Comparison of ENCODE assay signal across 10 cellular contexts in the genomic region with DNA sequence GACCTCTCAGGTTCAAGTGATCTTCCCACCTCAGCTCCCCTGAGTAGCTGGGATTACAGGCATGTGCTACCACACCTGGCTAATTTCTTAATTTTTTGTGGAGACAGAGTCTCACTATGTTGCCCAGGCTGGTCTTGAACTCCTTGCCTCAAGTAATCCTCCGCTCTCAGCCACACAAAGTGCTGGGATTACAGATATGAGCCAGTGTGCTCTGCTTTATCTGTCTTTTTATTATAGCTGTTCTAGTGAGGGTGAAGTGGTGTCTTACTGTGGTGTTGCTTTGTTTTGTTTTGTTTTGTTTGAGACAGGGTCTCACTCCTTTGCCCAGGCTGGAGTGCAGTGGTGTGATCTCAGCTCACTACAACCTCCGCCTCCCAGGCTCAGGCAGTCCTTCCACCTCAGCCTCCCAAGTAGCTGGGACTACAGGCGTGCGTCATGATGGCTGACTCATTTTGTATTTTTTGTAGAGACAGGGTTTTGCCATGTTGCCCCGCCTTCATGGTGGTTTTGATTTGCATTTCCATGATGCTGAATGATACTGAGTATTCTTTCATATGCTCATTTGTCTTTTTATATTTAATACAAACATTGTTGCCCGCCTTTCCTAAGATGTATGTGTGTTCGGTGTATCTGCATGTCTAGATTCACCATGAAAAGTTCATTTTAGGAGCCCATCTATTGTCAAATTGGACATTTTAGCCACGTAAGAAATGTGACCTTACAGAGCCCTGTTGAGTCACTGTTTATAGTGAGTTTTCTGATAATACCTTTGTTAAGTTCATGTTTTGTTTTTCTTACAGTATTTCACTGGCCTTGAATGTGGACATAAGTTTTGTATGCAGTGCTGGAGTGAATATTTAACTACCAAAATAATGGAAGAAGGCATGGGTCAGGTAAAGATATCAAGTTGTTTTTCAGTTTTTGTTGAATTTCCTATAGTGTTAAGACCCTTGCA.
DNase-seq lines count a peak whose midpoint lies in the region; FAIRE-seq and TF ChIP-seq lines count a peak whose summit lies in the region.
"Had no signal": no experiment of that assay in that cellular context is flagged by ENCODE, and none has a peak within 500 bp of the region (broad histone marks: within the 10 kb centered on the region; RNA-seq: fewer than 3 reads in every experiment).

No MANE protein-coding gene starts in this region.

- CTCF ChIA-PET in activated CD4-positive, alpha-beta memory T cell treated with anti-CD3 and anti-CD28 coated beads, Interleukin-2, amount 10 ng/mL, durations not matched to agents 7 days and 5 days (lab: Charles Lee) = no interaction called here

- H3K4me3 ChIP-seq in epithelial cell of esophagus (ENCODE audit: low read length) (no peak overlapping the region), hepatocyte (no peak overlapping the region)

- WGBS in hepatocyte (ENCODE audit: low lambda C conversion rate, missing lambda C conversion rate) = 91% methylated on average over 8 of the region's 8 CpGs

- H2AFZ ChIP-seq in hepatocyte = no peak overlapping the region

- peak; percentile 59 for DNase-seq in HS-27A (ENCODE audit: low read depth)
- DNase-seq in activated CD4-positive, alpha-beta memory T cell treated with anti-CD3 and anti-CD28 coated beads, Interleukin-2, amount 10 ng/mL, durations not matched to agents 7 days and 5 days = peak; percentile 53
- peak; percentile 83 for DNase-seq in epithelial cell of esophagus (ENCODE audit: low read depth)
- DNase-seq in stimulated activated CD4-positive, alpha-beta T cell treated with anti-CD3 and anti-CD28 coated beads, Interleukin-2, amount 100 ng/mL, for 48 hours = peak; percentile 14 to 17
- no peak for DNase-seq in hepatocyte (ENCODE audit: low spot score)
- DNase-seq in frontal cortex (ENCODE audit: low spot score in 2 of 2) = no peak
- no peak for DNase-seq in iPS-NIHi7 (ENCODE audit: extremely low spot score)
- no peak for DNase-seq in anterior cingulate cortex (lab: John Stamatoyannopoulos, UW)
- DNase-seq: H9, Right ventricle myocardium superior had no signal

- no peak for FAIRE-seq in frontal cortex (lab: Jason Lieb, UNC)

- no peak overlapping the region for H3K4me2 ChIP-seq in hepatocyte

- no peaks in the 10 kb centered on the region for H3K4me1 ChIP-seq in hepatocyte (ENCODE audit: insufficient read depth)

- no peaks in the 10 kb centered on the region for H3K9me2 ChIP-seq in hepatocyte (replicated peaks; ENCODE audit: insufficient read depth)

- no peaks in the 10 kb centered on the region for H3K27me3 Mint-ChIP-seq in activated CD4-positive, alpha-beta memory T cell treated with anti-CD3 and anti-CD28 coated beads, Interleukin-2, amount 10 ng/mL, durations not matched to agents 7 days and 5 days

- H3K79me2 ChIP-seq in hepatocyte = peaks cover 84% of the 10 kb centered on the region

- H3K4me3 Mint-ChIP-seq in activated CD4-positive, alpha-beta memory T cell treated with anti-CD3 and anti-CD28 coated beads, Interleukin-2, amount 10 ng/mL, durations not matched to agents 7 days and 5 days = no peak overlapping the region
- H3K4me3 Mint-ChIP-seq: H9 had no signal

- no peak overlapping the region for H3K27ac Mint-ChIP-seq in activated CD4-positive, alpha-beta memory T cell treated with anti-CD3 and anti-CD28 coated beads, Interleukin-2, amount 10 ng/mL, durations not matched to agents 7 days and 5 days

- H3K36me3 Mint-ChIP-seq in activated CD4-positive, alpha-beta memory T cell treated with anti-CD3 and anti-CD28 coated beads, Interleukin-2, amount 10 ng/mL, durations not matched to agents 7 days and 5 days (ENCODE audit: low read depth) = peaks cover 22% of the 10 kb centered on the region

- H3K27ac ChIP-seq in hepatocyte = no peak overlapping the region

- H4K20me1 ChIP-seq in hepatocyte (ENCODE audit: insufficient read depth, poor library complexity, severe bottlenecking) = peaks cover 31% of the 10 kb centered on the region

- H3K27me3 ChIP-seq in hepatocyte = no peaks in the 10 kb centered on the region

- POLR2A ChIA-PET in activated CD4-positive, alpha-beta memory T cell treated with anti-CD3 and anti-CD28 coated beads, Interleukin-2, amount 10 ng/mL, durations not matched to agents 7 days and 5 days (lab: Charles Lee) = interaction anchor here (1.3 kb wide), 1 partner anchor 81 kb away, joined by 3 read pairs; no protein-coding TSS in a partner anchor

- no peaks in the 10 kb centered on the region for H3K9me3 Mint-ChIP-seq in activated CD4-positive, alpha-beta memory T cell treated with anti-CD3 and anti-CD28 coated beads, Interleukin-2, amount 10 ng/mL, durations not matched to agents 7 days and 5 days
- H3K9me3 Mint-ChIP-seq: H9 had no signal

- peaks cover 17% of the 10 kb centered on the region for H3K4me1 Mint-ChIP-seq in activated CD4-positive, alpha-beta memory T cell treated with anti-CD3 and anti-CD28 coated beads, Interleukin-2, amount 10 ng/mL, durations not matched to agents 7 days and 5 days
- H3K4me1 Mint-ChIP-seq: H9 had no signal

- TF ChIP-seq CTCF in epithelial cell of esophagus (IDR thresholded peaks at IDR 0.05; ENCODE audit: insufficient read depth, low read depth, low read length, missing control alignments) = no peak
- TF ChIP-seq CTCF in hepatocyte (IDR thresholded peaks at IDR 0.05; ENCODE audit: poor library complexity) = no peak

- H3K9me3 ChIP-seq in hepatocyte (ENCODE audit: low read depth) = no peaks in the 10 kb centered on the region

- H3K36me3 ChIP-seq in hepatocyte (replicated peaks; ENCODE audit: insufficient read depth, low read depth) = no peaks in the 10 kb centered on the region

Comparison
In these comparisons a context has a peak if more than half of its experiments do, and no peak if none do; other contexts are left out.
1. DNase-seq: peak in HS-27A (single experiment), activated CD4-positive, alpha-beta memory T cell treated with anti-CD3 and anti-CD28 coated beads, Interleukin-2, amount 10 ng/mL, durations not matched to agents 7 days and 5 days (single experiment), epithelial cell of esophagus (single experiment) and stimulated activated CD4-positive, alpha-beta T cell treated with anti-CD3 and anti-CD28 coated beads, Interleukin-2, amount 100 ng/mL, for 48 hours (2 of 2); none in hepatocyte (single experiment), frontal cortex (0 of 2), iPS-NIHi7 (single experiment) and anterior cingulate cortex (0 of 58).